In genomic region chr7:111329367-111330234, GRCh38 we compare ENCODE assay signal across 10 cellular contexts.
A peak's percentile ranks its signal among the peaks of the same experiment; 100 is the strongest.
DNase-seq lines count a peak whose midpoint lies in the region; ATAC-seq, FAIRE-seq and TF ChIP-seq lines count a peak whose summit lies in the region.
"Had no signal": no experiment of that assay in that cellular context is flagged by ENCODE, and none has a peak within 500 bp of the region (broad histone marks: within the 10 kb centered on the region; RNA-seq: fewer than 3 reads in every experiment).

No MANE protein-coding gene starts in this region.

- H3K9me2 ChIP-seq in Loucy (replicated peaks; ENCODE audit: low read depth, low read length): no peaks in the 10 kb centered on the region

- H3K27ac Mint-ChIP-seq in naive thymus-derived CD4-positive, alpha-beta T cell: no peak overlapping the region
- H3K27ac Mint-ChIP-seq in activated CD4-positive, alpha-beta memory T cell treated with anti-CD3 and anti-CD28 coated beads for 36 hours: no peak overlapping the region

- no peak for TF ChIP-seq POLR2A in H54 (IDR thresholded peaks at IDR 0.05; ENCODE audit: low read depth, low read length)

- intact Hi-C loops in naive thymus-derived CD4-positive, alpha-beta T cell (cut with micrococcal nuclease): no loop called here
- intact Hi-C loops in activated CD4-positive, alpha-beta memory T cell treated with anti-CD3 and anti-CD28 coated beads for 36 hours (cut with micrococcal nuclease): loop anchor here (10.0 kb wide), 1 partner anchor 155 kb away; no protein-coding TSS in a partner anchor

- no peaks in the 10 kb centered on the region for H3K9me3 ChIP-seq in Loucy (ENCODE audit: insufficient read depth, low read depth, low read length)
- H3K9me3 ChIP-seq in naive thymus-derived CD4-positive, alpha-beta T cell (ENCODE audit: control insufficient read depth in 2 of 3, low read length in 3 of 3): no peaks in the 10 kb centered on the region
- H3K9me3 ChIP-seq: ovary had no signal

- H3K36me3 ChIP-seq in Loucy (ENCODE audit: insufficient read depth, low read length): no peaks in the 10 kb centered on the region
- no peaks in the 10 kb centered on the region for H3K36me3 ChIP-seq in naive thymus-derived CD4-positive, alpha-beta T cell (ENCODE audit: control insufficient read depth in 2 of 3, insufficient read depth in 3 of 3, low read length in 3 of 3)
- H3K36me3 ChIP-seq: ovary had no signal

- H3F3A ChIP-seq in Loucy (ENCODE audit: low read depth): no peaks in the 10 kb centered on the region

- POLR2A ChIA-PET in naive thymus-derived CD4-positive, alpha-beta T cell (lab: Charles Lee): no interaction called here
- POLR2A ChIA-PET in activated CD4-positive, alpha-beta memory T cell treated with anti-CD3 and anti-CD28 coated beads for 36 hours (lab: Charles Lee): no interaction called here

- H3K9ac ChIP-seq in Loucy (ENCODE audit: low read depth, low read length, poor library complexity, severe bottlenecking): no peak overlapping the region
- H3K9ac ChIP-seq: KMS-11 had no signal

- peak; percentile 23 for FAIRE-seq in H54 (lab: Jason Lieb, UNC)

- ATAC-seq in naive thymus-derived CD4-positive, alpha-beta T cell: no peak

- no peaks in the 10 kb centered on the region for H3K79me2 ChIP-seq in Loucy (ENCODE audit: insufficient read depth, low read length)

- H3K4me1 Mint-ChIP-seq in naive thymus-derived CD4-positive, alpha-beta T cell: peaks cover 0 to 10% (median 0%) of the 10 kb centered on the region in 7 donors
- peaks cover 6% of the 10 kb centered on the region for H3K4me1 Mint-ChIP-seq in activated CD4-positive, alpha-beta memory T cell treated with anti-CD3 and anti-CD28 coated beads for 36 hours (ENCODE audit: low read depth)

- H3K27me3 ChIP-seq in Loucy (ENCODE audit: insufficient read depth, low read length, poor library complexity, severe bottlenecking): no peaks in the 10 kb centered on the region
- no peaks in the 10 kb centered on the region for H3K27me3 ChIP-seq in naive thymus-derived CD4-positive, alpha-beta T cell (ENCODE audit: control insufficient read depth in 2 of 2, insufficient read depth in 2 of 2, low read length in 2 of 2)
- H3K27me3 ChIP-seq: ovary had no signal

- DNase-seq in GM03348 (ENCODE audit: low spot score): peak; percentile 8
- DNase-seq in H54 (ENCODE audit: insufficient read length, low spot score): no peak
- peak; percentile 20 for DNase-seq in fibroblast of villous mesenchyme (ENCODE audit: low read depth)
- DNase-seq in naive thymus-derived CD4-positive, alpha-beta T cell: no peak
- DNase-seq in NCI-H2029 (lab: John Stamatoyannopoulos, UW): no peak
- no peak for DNase-seq in COR-L47 (lab: John Stamatoyannopoulos, UW)
- no peak for DNase-seq in activated CD4-positive, alpha-beta memory T cell treated with anti-CD3 and anti-CD28 coated beads for 36 hours
- DNase-seq: ovary had no signal

- H3K4me3 ChIP-seq in Loucy (ENCODE audit: low read length, poor library complexity, severe bottlenecking) (no peak overlapping the region), fibroblast of villous mesenchyme (ENCODE audit: low read depth, low read length) (no peak overlapping the region)
- no peak overlapping the region for H3K4me3 ChIP-seq in naive thymus-derived CD4-positive, alpha-beta T cell (ENCODE audit: low read length)
- H3K4me3 ChIP-seq: ovary had no signal

- no peaks in the 10 kb centered on the region for H4K20me1 ChIP-seq in Loucy (ENCODE audit: insufficient read depth, low read length, poor library complexity, severe bottlenecking)

- H3K36me3 Mint-ChIP-seq in naive thymus-derived CD4-positive, alpha-beta T cell: peaks cover 0 to 4% (median 0%) of the 10 kb centered on the region in 5 donors
- H3K36me3 Mint-ChIP-seq in activated CD4-positive, alpha-beta memory T cell treated with anti-CD3 and anti-CD28 coated beads for 36 hours: peaks cover 1% of the 10 kb centered on the region

- no peak overlapping the region for H3K4me2 ChIP-seq in Loucy (ENCODE audit: low read depth, low read length, poor library complexity, severe bottlenecking)
- H3K4me2 ChIP-seq: KMS-11 had no signal

- H3K4me1 ChIP-seq in Loucy (ENCODE audit: insufficient read depth, low read length, poor library complexity, severe bottlenecking): peaks cover 6% of the 10 kb centered on the region
- no peaks in the 10 kb centered on the region for H3K4me1 ChIP-seq in naive thymus-derived CD4-positive, alpha-beta T cell (ENCODE audit: control insufficient read depth in 2 of 2, insufficient read depth in 2 of 2, low read length in 2 of 2)

- peak overlapping the region; percentile 35; the same call in 1 of the 2 replicates for H2AFZ ChIP-seq in Loucy (ENCODE audit: low read length)

- no peaks in the 10 kb centered on the region for H3K27me3 Mint-ChIP-seq in naive thymus-derived CD4-positive, alpha-beta T cell
- no peaks in the 10 kb centered on the region for H3K27me3 Mint-ChIP-seq in activated CD4-positive, alpha-beta memory T cell treated with anti-CD3 and anti-CD28 coated beads for 36 hours

- no peak overlapping the region for H3K27ac ChIP-seq in naive thymus-derived CD4-positive, alpha-beta T cell (ENCODE audit: low read depth, low read length)
- H3K27ac ChIP-seq: KMS-11, ovary had no signal

- peak; percentile 54 for TF ChIP-seq CTCF in Loucy (conservative IDR thresholded peaks at IDR 0.05; ENCODE audit: low read length)
- no peak for TF ChIP-seq CTCF in fibroblast of villous mesenchyme (IDR thresholded peaks at IDR 0.05; ENCODE audit: insufficient read depth, low read depth, low read length)

- H3K4me3 Mint-ChIP-seq in naive thymus-derived CD4-positive, alpha-beta T cell: no peak overlapping the region
- no peak overlapping the region for H3K4me3 Mint-ChIP-seq in activated CD4-positive, alpha-beta memory T cell treated with anti-CD3 and anti-CD28 coated beads for 36 hours

- CTCF ChIA-PET in naive thymus-derived CD4-positive, alpha-beta T cell (lab: Charles Lee): no interaction called here
- CTCF ChIA-PET in activated CD4-positive, alpha-beta memory T cell treated with anti-CD3 and anti-CD28 coated beads for 36 hours (lab: Charles Lee): no interaction called here

- peaks cover 0 to 7% (median 0%) of the 10 kb centered on the region in 11 donors for H3K9me3 Mint-ChIP-seq in naive thymus-derived CD4-positive, alpha-beta T cell
- no peaks in the 10 kb centered on the region for H3K9me3 Mint-ChIP-seq in activated CD4-positive, alpha-beta memory T cell treated with anti-CD3 and anti-CD28 coated beads for 36 hours

Comparison
In these comparisons a context has a peak if more than half of its experiments do, and no peak if none do; other contexts are left out.
1. DNase-seq: peak in GM03348 (single experiment) and fibroblast of villous mesenchyme (single experiment); none in H54 (single experiment), naive thymus-derived CD4-positive, alpha-beta T cell (0 of 9), NCI-H2029 (single experiment), COR-L47 (single experiment) and activated CD4-positive, alpha-beta memory T cell treated with anti-CD3 and anti-CD28 coated beads for 36 hours (single experiment).